In genomic region chr11:111737877-111738205, GRCh38 we compare ENCODE assay signal across 1 cellular context.
TF ChIP-seq lines count a peak whose summit lies in the region.

No MANE protein-coding gene starts in this region.

TF ChIP-seq in IMR-90, 13 proteins besides CTCF, POLR2A, EP300 and RAD21 (continued from another document):
- TF ChIP-seq MXI1 (IDR thresholded peaks at IDR 0.05; ENCODE audit: borderline replicate concordance, low read depth, low read length) (no peak), CEBPB (IDR thresholded peaks at IDR 0.05; ENCODE audit: low read depth, low read length) (no peak)
